Comparison of ENCODE assay signal across 17 cellular contexts in the genomic region with DNA sequence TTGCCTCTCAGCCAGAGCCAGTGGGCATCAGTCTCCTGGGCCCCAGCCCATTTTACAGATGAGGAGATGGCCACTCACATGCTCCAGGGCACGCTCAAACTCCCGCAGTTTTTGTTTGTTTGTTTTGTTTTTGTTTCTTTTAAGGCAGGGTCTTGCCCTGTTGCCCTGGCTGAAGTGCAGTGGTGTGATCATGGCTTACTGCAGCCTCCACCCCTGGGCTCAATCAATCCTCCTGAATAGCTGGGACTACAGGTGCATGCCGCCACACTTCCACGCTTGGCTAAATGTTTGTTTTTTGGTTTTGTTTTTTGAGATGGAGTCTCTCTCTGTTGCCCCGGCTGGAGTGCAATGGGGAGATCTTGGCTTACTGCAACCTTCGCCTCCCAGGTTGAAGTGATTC. TPM values are rescaled to one million over a fixed set of nuclear protein-coding genes. Genes with fewer than 3 reads are reported as not detected.
A peak's percentile ranks its signal among the peaks of the same experiment; 100 is the strongest.
DNase-seq lines count a peak whose midpoint lies in the region; TF ChIP-seq lines count a peak whose summit lies in the region.
"Had no signal": no experiment of that assay in that cellular context is flagged by ENCODE, and none has a peak within 500 bp of the region (broad histone marks: within the 10 kb centered on the region; RNA-seq: fewer than 3 reads in every experiment).

No MANE protein-coding gene starts in this region.

- no peak overlapping the region for H3K18ac ChIP-seq in trophoblast cell (ENCODE audit: low read length)
- no peak overlapping the region for H3K18ac ChIP-seq in mesenchymal stem cell (ENCODE audit: low read depth in 1 of 2, low read length in 2 of 2)

- H3K9ac ChIP-seq in trophoblast cell (ENCODE audit: low read length) (peak overlapping the region; percentile 45), mesenchymal stem cell (ENCODE audit: low read length) (no peak overlapping the region)
- H3K9ac ChIP-seq: KMS-11 had no signal

- H2BK120ac ChIP-seq in trophoblast cell (ENCODE audit: insufficient read depth, low read length, poor library complexity) (no peak overlapping the region), mesenchymal stem cell (ENCODE audit: low read depth, low read length) (no peak overlapping the region)

- H2BK5ac ChIP-seq in trophoblast cell (ENCODE audit: low read depth, low read length, poor library complexity) (no peak overlapping the region), mesenchymal stem cell (ENCODE audit: low read depth, low read length, poor library complexity, severe bottlenecking) (no peak overlapping the region)

- WGBS in trophoblast cell (ENCODE audit: extremely low coverage, insufficient coverage, insufficient read length): no CpG with 5 or more reads among the region's 6 CpGs
- WGBS in mesenchymal stem cell: 95% methylated on average over 6 of the region's 6 CpGs

- H2AK5ac ChIP-seq in trophoblast cell (ENCODE audit: low read length): no peak overlapping the region
- H2AK5ac ChIP-seq in mesenchymal stem cell (ENCODE audit: low read length, severe bottlenecking): no peak overlapping the region

- TF ChIP-seq CTCF in C4-2B (conservative IDR thresholded peaks at IDR 0.05) (no peak), RWPE1 (conservative IDR thresholded peaks at IDR 0.05; ENCODE audit: low read depth) (no peak), osteocyte (IDR thresholded peaks at IDR 0.05) (no peak)

- no peaks in the 10 kb centered on the region for H3K4me1 Mint-ChIP-seq in T-helper 2 cell treated with Interferon-gamma antibody and Interleukin-4, amounts not matched to agents 5 μg/mL and 100 μg/mL, for 36 hours (ENCODE audit: low read depth)
- peaks cover 20% of the 10 kb centered on the region for H3K4me1 Mint-ChIP-seq in osteocyte (ENCODE audit: unreplicated experiment)

- no peaks in the 10 kb centered on the region for H3K27me3 ChIP-seq in trophoblast cell (ENCODE audit: insufficient read depth, low read length)
- H3K27me3 ChIP-seq in mesenchymal stem cell (ENCODE audit: control insufficient read depth in 1 of 2, insufficient read depth in 1 of 2, low read length in 2 of 2): no peaks in the 10 kb centered on the region
- H3K27me3 ChIP-seq: MG63 had no signal

- H3K14ac ChIP-seq in trophoblast cell (ENCODE audit: low read length) (no peak overlapping the region), mesenchymal stem cell (ENCODE audit: low read length in 2 of 2) (no peak overlapping the region)

- peak overlapping the region; percentile 61 for H3K4ac ChIP-seq in trophoblast cell (ENCODE audit: low read depth, low read length)
- no peak overlapping the region for H3K4ac ChIP-seq in mesenchymal stem cell (ENCODE audit: low read depth in 1 of 2, low read length in 2 of 2)

- H3K23ac ChIP-seq in trophoblast cell (ENCODE audit: low read length) (no peak overlapping the region), mesenchymal stem cell (ENCODE audit: low read length in 2 of 2) (no peak overlapping the region)

- H3K4me3 ChIP-seq in trophoblast cell (ENCODE audit: low read depth, low read length): no peak overlapping the region
- H3K4me3 ChIP-seq in mesenchymal stem cell (ENCODE audit: insufficient read depth in 1 of 2, low read depth in 1 of 2, low read length in 2 of 2): no peak overlapping the region
- H3K4me3 ChIP-seq: MG63 had no signal

- peaks cover 2% of the 10 kb centered on the region for H3K9me3 ChIP-seq in trophoblast cell (ENCODE audit: insufficient read depth, low read depth, low read length)
- H3K9me3 ChIP-seq in mesenchymal stem cell (ENCODE audit: control insufficient read depth, low read length): no peaks in the 10 kb centered on the region
- H3K9me3 ChIP-seq: MG63 had no signal

- H4K91ac ChIP-seq in trophoblast cell (ENCODE audit: low read depth, low read length): no peak overlapping the region
- H4K91ac ChIP-seq in mesenchymal stem cell (ENCODE audit: low read length): no peak overlapping the region

- H3K4me2 ChIP-seq in trophoblast cell (ENCODE audit: low read length) (no peak overlapping the region), mesenchymal stem cell (ENCODE audit: low read length, poor library complexity, severe bottlenecking) (no peak overlapping the region)
- H3K4me2 ChIP-seq: KMS-11 had no signal

- no peak overlapping the region for H2BK15ac ChIP-seq in mesenchymal stem cell (ENCODE audit: low read depth, poor library complexity, severe bottlenecking)

- peaks cover 6% of the 10 kb centered on the region for H3K79me1 ChIP-seq in trophoblast cell (ENCODE audit: low read length)
- peaks cover 24% of the 10 kb centered on the region for H3K79me1 ChIP-seq in mesenchymal stem cell (replicated peaks; ENCODE audit: low read length, poor library complexity, severe bottlenecking)

- peaks cover 34 to 44% of the 10 kb centered on the region in 2 experiments for H3K36me3 ChIP-seq in trophoblast cell (ENCODE audit: control insufficient read depth in 1 of 2, insufficient read depth in 2 of 2, low read length in 2 of 2)
- H3K36me3 ChIP-seq in mesenchymal stem cell (ENCODE audit: control insufficient read depth in 1 of 2, insufficient read depth in 2 of 2, low read depth in 1 of 2, low read length in 2 of 2): peaks cover 32 to 52% of the 10 kb centered on the region in 2 experiments

- no peaks in the 10 kb centered on the region for H3K27me3 Mint-ChIP-seq in T-helper 2 cell treated with Interferon-gamma antibody and Interleukin-4, amounts not matched to agents 5 μg/mL and 100 μg/mL, for 36 hours (ENCODE audit: low read depth)
- no peaks in the 10 kb centered on the region for H3K27me3 Mint-ChIP-seq in osteocyte (ENCODE audit: unreplicated experiment)

- no peak for DNase-seq in T-helper 2 cell treated with Interferon-gamma antibody and Interleukin-4, amounts not matched to agents 5 μg/mL and 100 μg/mL, for 36 hours (ENCODE audit: low spot score)
- DNase-seq in T-helper 2 cell (no peak), RWPE1 (ENCODE audit: low spot score) (no peak), trophoblast cell (no peak), mesenchymal stem cell (no peak), NCI-H187 (lab: John Stamatoyannopoulos, UW) (no peak), osteocyte (ENCODE audit: extremely low spot score, unreplicated experiment) (no peak)
- DNase-seq: COR-L47, DMS153, NCI-H1092, NCI-H146, NCI-H2081 treated with DMSO at 0.1 percent for 48 hours, NCI-H510A, NCI-H82 had no signal

- no peak overlapping the region for H3K27ac Mint-ChIP-seq in T-helper 2 cell treated with Interferon-gamma antibody and Interleukin-4, amounts not matched to agents 5 μg/mL and 100 μg/mL, for 36 hours
- H3K27ac Mint-ChIP-seq in osteocyte (ENCODE audit: unreplicated experiment): no peak overlapping the region

- H2AFZ ChIP-seq in trophoblast cell (ENCODE audit: insufficient read depth, low read length, poor library complexity) (no peak overlapping the region), mesenchymal stem cell (ENCODE audit: low read depth, low read length) (no peak overlapping the region)

- H2BK12ac ChIP-seq in trophoblast cell (ENCODE audit: low read length) (no peak overlapping the region), mesenchymal stem cell (ENCODE audit: low read length in 2 of 2) (no peak overlapping the region)

- POLR2A ChIA-PET in RWPE1 (lab: Yijun Ruan, JAX; ENCODE audit: low non-redundant PET): no interaction called here

- H3K4me3 Mint-ChIP-seq in T-helper 2 cell treated with Interferon-gamma antibody and Interleukin-4, amounts not matched to agents 5 μg/mL and 100 μg/mL, for 36 hours: peak overlapping the region; percentile 18
- H3K4me3 Mint-ChIP-seq in osteocyte (ENCODE audit: unreplicated experiment): no peak overlapping the region

- no peak overlapping the region for H4K12ac ChIP-seq in trophoblast cell (ENCODE audit: low read depth, low read length)

- peaks cover 16% of the 10 kb centered on the region for H3K79me2 ChIP-seq in trophoblast cell (ENCODE audit: control insufficient read depth, insufficient read depth, low read length, poor library complexity)

- peak overlapping the region; percentile 93 for H3K27ac ChIP-seq in C4-2B
- peak overlapping the region; percentile 90 for H3K27ac ChIP-seq in RWPE1
- H3K27ac ChIP-seq in trophoblast cell (ENCODE audit: low read depth, low read length): no peak overlapping the region
- H3K27ac ChIP-seq in mesenchymal stem cell (ENCODE audit: low read length, poor library complexity, severe bottlenecking): no peak overlapping the region
- H3K27ac ChIP-seq: KMS-11 had no signal

- H3K4me1 ChIP-seq in trophoblast cell (ENCODE audit: control insufficient read depth in 1 of 2, insufficient read depth in 2 of 2, low read length in 2 of 2) (peaks cover 0 to 9% of the 10 kb centered on the region in 2 experiments), mesenchymal stem cell (ENCODE audit: control insufficient read depth, insufficient read depth, low read depth, low read length) (peaks cover 30% of the 10 kb centered on the region)

- H3K36me3 Mint-ChIP-seq in T-helper 2 cell treated with Interferon-gamma antibody and Interleukin-4, amounts not matched to agents 5 μg/mL and 100 μg/mL, for 36 hours (ENCODE audit: low read depth): peaks cover 5% of the 10 kb centered on the region
- peaks cover 7% of the 10 kb centered on the region for H3K36me3 Mint-ChIP-seq in osteocyte (ENCODE audit: unreplicated experiment)

- no peaks in the 10 kb centered on the region for H3K9me3 Mint-ChIP-seq in T-helper 2 cell treated with Interferon-gamma antibody and Interleukin-4, amounts not matched to agents 5 μg/mL and 100 μg/mL, for 36 hours
- no peaks in the 10 kb centered on the region for H3K9me3 Mint-ChIP-seq in osteocyte (ENCODE audit: unreplicated experiment)

- H4K8ac ChIP-seq in trophoblast cell (ENCODE audit: low read depth, low read length): no peak overlapping the region
- no peak overlapping the region for H4K8ac ChIP-seq in mesenchymal stem cell (ENCODE audit: low read length)

- CTCF ChIA-PET in RWPE1 (lab: Yijun Ruan, JAX): no interaction called here

RNA-seq across cellular contexts. Expression of gene E4F1, which starts 3.5 kb away (rescaled TPM):
- 11.3 and 12.5 TPM in 2 replicates for polyA plus RNA-seq in trophoblast cell (2013)
- polyA plus RNA-seq in mesenchymal stem cell (2013, experiment 1 of 2): 9.4 TPM
- 9.8 TPM for polyA plus RNA-seq in mesenchymal stem cell (2013, experiment 2 of 2)
- total RNA-seq in osteocyte: 24.3 and 26.9 TPM in 2 replicates

RNA-seq across cellular contexts. Expression of gene DNASE1L2, which starts 9.3 kb away (rescaled TPM):
- 0.31 and 0.41 TPM in 2 replicates for polyA plus RNA-seq in trophoblast cell (2013)
- 0.23 TPM for polyA plus RNA-seq in mesenchymal stem cell (2013, experiment 1 of 2)
- polyA plus RNA-seq in mesenchymal stem cell (2013, experiment 2 of 2): 0.21 TPM
- total RNA-seq in osteocyte: 1.2 and 1.7 TPM in 2 replicates

RNA-seq across cellular contexts. Expression of gene PGP, which starts 12.3 kb away (rescaled TPM):
- polyA plus RNA-seq in trophoblast cell (2013): 36.6 and 37.5 TPM in 2 replicates
- polyA plus RNA-seq in mesenchymal stem cell (2013, experiment 1 of 2): 22.1 TPM
- polyA plus RNA-seq in mesenchymal stem cell (2013, experiment 2 of 2): 22.2 TPM
- total RNA-seq in osteocyte: 14.1 and 15.0 TPM in 2 replicates

RNA-seq across cellular contexts. Expression of gene BRICD5, which starts 16.3 kb away (rescaled TPM):
- 4.1 and 5.5 TPM in 2 replicates for polyA plus RNA-seq in trophoblast cell (2013)
- 1.4 TPM for polyA plus RNA-seq in mesenchymal stem cell (2013, experiment 1 of 2)
- 2.1 TPM for polyA plus RNA-seq in mesenchymal stem cell (2013, experiment 2 of 2)
- total RNA-seq in osteocyte: 6.6 and 10.1 TPM in 2 replicates

RNA-seq across cellular contexts. Expression of gene MLST8, which starts 21.7 kb away (rescaled TPM):
- 37.7 and 39.2 TPM in 2 replicates for polyA plus RNA-seq in trophoblast cell (2013)
- 45.9 TPM for polyA plus RNA-seq in mesenchymal stem cell (2013, experiment 1 of 2)
- polyA plus RNA-seq in mesenchymal stem cell (2013, experiment 2 of 2): 45.0 TPM
- total RNA-seq in osteocyte: 57.6 and 60.2 TPM in 2 replicates

Comparison
In these comparisons a context has a peak if more than half of its experiments do, and no peak if none do; other contexts are left out.
1. H3K27ac ChIP-seq: peak in C4-2B (single experiment) and RWPE1 (single experiment); none in trophoblast cell (single experiment) and mesenchymal stem cell (single experiment).